15 cellular contexts compared by ENCODE assay signal in genomic region chr2:69494126-69494525, GRCh38. TPM values are rescaled to one million over a fixed set of nuclear protein-coding genes. Genes with fewer than 3 reads are reported as not detected.
DNase-seq lines count a peak whose midpoint lies in the region; ATAC-seq lines count a peak whose summit lies in the region.
"Had no signal": no experiment of that assay in that cellular context is flagged by ENCODE, and none has a peak within 500 bp of the region (broad histone marks: within the 10 kb centered on the region; RNA-seq: fewer than 3 reads in every experiment).

No MANE protein-coding gene starts in this region.

- no peak for ATAC-seq in activated T-cell treated with anti-CD3 and anti-CD28 coated beads, Interleukin-2, amount 50 U/mL, for 72 hours (replicated peaks in 1 of 2)
- ATAC-seq in CD4-positive, CD25-positive, alpha-beta regulatory T cell (ENCODE audit: low read depth in 2 of 2), result no peak

- peak overlapping the region; percentile 74 for H3K27ac Mint-ChIP-seq in activated T-cell treated with anti-CD3 and anti-CD28 coated beads, Interleukin-2, amount 50 U/mL, for 24 hours
- H3K27ac Mint-ChIP-seq in activated T-cell treated with anti-CD3 and anti-CD28 coated beads, Interleukin-2, amount 50 U/mL, for 72 hours, result no peak overlapping the region
- H3K27ac Mint-ChIP-seq in CD4-positive, CD25-positive, alpha-beta regulatory T cell, result peak overlapping the region in 2 of 3 donors; percentile 71 to 72
- H3K27ac Mint-ChIP-seq: B cell had no signal

- no peak for DNase-seq in activated T-cell treated with anti-CD3 and anti-CD28 coated beads, Interleukin-2, amount 50 U/mL, for 24 hours
- DNase-seq in activated T-cell treated with anti-CD3 and anti-CD28 coated beads, Interleukin-2, amount 50 U/mL, for 72 hours, result no peak
- DNase-seq in CD4-positive, CD25-positive, alpha-beta regulatory T cell, result no peak
- peak; percentile 66 for DNase-seq in G401 (ENCODE audit: low spot score)
- DNase-seq in cerebellar cortex (ENCODE audit: low spot score), result peak; percentile 53
- no peak for DNase-seq in SK-N-DZ (ENCODE audit: low spot score)
- DNase-seq in stimulated activated naive CD4-positive, alpha-beta T cell treated with Interleukin-2 at 50 U/mL for 16 hours (lab: John Stamatoyannopoulos, UW), result no peak
- no peak for DNase-seq in NOMO-1 treated with dmso at 0.1 percent for 144 hours (lab: John Stamatoyannopoulos, UW; ENCODE audit: unreplicated experiment)
- DNase-seq: ACHN, H7, KG1, NCI-H1092, NCI-H1694, SIG-M5 had no signal

- in situ Hi-C loops in G401 (cut with HindIII; ENCODE audit: low sequenced_read_pairs), result no loop called here

- peaks cover 46% of the 10 kb centered on the region for H3K36me3 ChIP-seq in CD4-positive, CD25-positive, alpha-beta regulatory T cell (ENCODE audit: control insufficient read depth, insufficient read depth, low read length)

- H3K4me1 Mint-ChIP-seq in activated T-cell treated with anti-CD3 and anti-CD28 coated beads, Interleukin-2, amount 50 U/mL, for 24 hours (ENCODE audit: low read depth), result peaks cover 47% of the 10 kb centered on the region
- H3K4me1 Mint-ChIP-seq in activated T-cell treated with anti-CD3 and anti-CD28 coated beads, Interleukin-2, amount 50 U/mL, for 72 hours (ENCODE audit: low read depth), result peaks cover 45% of the 10 kb centered on the region
- H3K4me1 Mint-ChIP-seq in CD4-positive, CD25-positive, alpha-beta regulatory T cell, result peaks cover 4 to 54% (median 38%) of the 10 kb centered on the region in 4 donors

- no peaks in the 10 kb centered on the region for H3K9me3 Mint-ChIP-seq in activated T-cell treated with anti-CD3 and anti-CD28 coated beads, Interleukin-2, amount 50 U/mL, for 24 hours
- no peaks in the 10 kb centered on the region for H3K9me3 Mint-ChIP-seq in activated T-cell treated with anti-CD3 and anti-CD28 coated beads, Interleukin-2, amount 50 U/mL, for 72 hours
- peaks cover 0 to 2% (median 0%) of the 10 kb centered on the region in 7 donors for H3K9me3 Mint-ChIP-seq in CD4-positive, CD25-positive, alpha-beta regulatory T cell

- peaks cover 71% of the 10 kb centered on the region for H3K36me3 Mint-ChIP-seq in activated T-cell treated with anti-CD3 and anti-CD28 coated beads, Interleukin-2, amount 50 U/mL, for 24 hours (ENCODE audit: low read depth)
- peaks cover 0 to 13% of the 10 kb centered on the region in 2 donors for H3K36me3 Mint-ChIP-seq in activated T-cell treated with anti-CD3 and anti-CD28 coated beads, Interleukin-2, amount 50 U/mL, for 72 hours (ENCODE audit: insufficient read depth in 2 of 2)
- peaks cover 56% of the 10 kb centered on the region for H3K36me3 Mint-ChIP-seq in CD4-positive, CD25-positive, alpha-beta regulatory T cell

- H3K9me3 ChIP-seq in CD4-positive, CD25-positive, alpha-beta regulatory T cell (ENCODE audit: control insufficient read depth in 2 of 2, low read length in 2 of 2), result no peaks in the 10 kb centered on the region

- H3K4me1 ChIP-seq in CD4-positive, CD25-positive, alpha-beta regulatory T cell (ENCODE audit: control insufficient read depth, insufficient read depth, low read length, poor library complexity, severe bottlenecking), result peaks cover 14% of the 10 kb centered on the region

- no peak overlapping the region for H3K4me3 ChIP-seq in CD4-positive, CD25-positive, alpha-beta regulatory T cell (ENCODE audit: low read depth, low read length)

- no peak overlapping the region for H3K27ac ChIP-seq in CD4-positive, CD25-positive, alpha-beta regulatory T cell (ENCODE audit: insufficient read depth, low read length, poor library complexity, severe bottlenecking)

- no peaks in the 10 kb centered on the region for H3K27me3 ChIP-seq in CD4-positive, CD25-positive, alpha-beta regulatory T cell (ENCODE audit: control insufficient read depth, insufficient read depth, low read length)

- H3K4me3 Mint-ChIP-seq in activated T-cell treated with anti-CD3 and anti-CD28 coated beads, Interleukin-2, amount 50 U/mL, for 24 hours, result no peak overlapping the region
- no peak overlapping the region for H3K4me3 Mint-ChIP-seq in activated T-cell treated with anti-CD3 and anti-CD28 coated beads, Interleukin-2, amount 50 U/mL, for 72 hours
- no peak overlapping the region for H3K4me3 Mint-ChIP-seq in CD4-positive, CD25-positive, alpha-beta regulatory T cell
- H3K4me3 Mint-ChIP-seq: B cell had no signal

- H3K27me3 Mint-ChIP-seq in activated T-cell treated with anti-CD3 and anti-CD28 coated beads, Interleukin-2, amount 50 U/mL, for 24 hours, result no peaks in the 10 kb centered on the region
- no peaks in the 10 kb centered on the region for H3K27me3 Mint-ChIP-seq in activated T-cell treated with anti-CD3 and anti-CD28 coated beads, Interleukin-2, amount 50 U/mL, for 72 hours (ENCODE audit: low read depth)
- no peaks in the 10 kb centered on the region for H3K27me3 Mint-ChIP-seq in CD4-positive, CD25-positive, alpha-beta regulatory T cell

RNA-seq across cellular contexts. Expression of gene NFU1, which starts 56.9 kb away (rescaled TPM):
- 10 to 100 TPM; 40.0 to 61.2 TPM for total RNA-seq in activated T-cell treated with anti-CD3 and anti-CD28 coated beads, Interleukin-2, amount 50 U/mL, for 72 hours
- 21.3 TPM for total RNA-seq in CD4-positive, CD25-positive, alpha-beta regulatory T cell
- 10 to 100 TPM; 71.7 to 99.3 (median 79.1) TPM for polyA plus RNA-seq in CD4-positive, CD25-positive, alpha-beta regulatory T cell
- total RNA-seq in G401 (2014; rRNA removed; shearing (Covaris generic)), result 57.2 and 70.7 TPM in 2 replicates
- 46.9 and 67.5 TPM in 2 replicates for polyA plus RNA-seq in SK-N-DZ (2014; cell fraction: cytosol; rRNA removed)
- polyA plus RNA-seq in SK-N-DZ (2014; cell fraction: nucleus; rRNA removed), result 24.3 and 46.2 TPM in 2 replicates

Comparison
In these comparisons a context has a peak if more than half of its experiments do, and no peak if none do; other contexts are left out.
1. DNase-seq: peak in G401 (single experiment) and cerebellar cortex (single experiment); none in activated T-cell treated with anti-CD3 and anti-CD28 coated beads, Interleukin-2, amount 50 U/mL, for 24 hours (single experiment), activated T-cell treated with anti-CD3 and anti-CD28 coated beads, Interleukin-2, amount 50 U/mL, for 72 hours (0 of 2), CD4-positive, CD25-positive, alpha-beta regulatory T cell (0 of 3), SK-N-DZ (single experiment), stimulated activated naive CD4-positive, alpha-beta T cell treated with Interleukin-2 at 50 U/mL for 16 hours (single experiment) and NOMO-1 treated with dmso at 0.1 percent for 144 hours (single experiment).